In genomic region chr6:131103869-131104268, GRCh38 we compare ENCODE assay signal across 20 cellular contexts. TPM values are rescaled to one million over a fixed set of nuclear protein-coding genes. Genes with fewer than 3 reads are reported as not detected.
DNase-seq lines count a peak whose midpoint lies in the region; ATAC-seq and TF ChIP-seq lines count a peak whose summit lies in the region.
"Had no signal": no experiment of that assay in that cellular context is flagged by ENCODE, and none has a peak within 500 bp of the region (broad histone marks: within the 10 kb centered on the region; RNA-seq: fewer than 3 reads in every experiment).

No MANE protein-coding gene starts in this region.

- no peak overlapping the region for H3K4me3 Mint-ChIP-seq in osteocyte (ENCODE audit: unreplicated experiment)

- peak; percentile 75 for ATAC-seq in left colon
- ATAC-seq: GM12878 had no signal

- no peaks in the 10 kb centered on the region for H3K36me3 ChIP-seq in Peyer's patch
- H3K36me3 ChIP-seq: BE2C, SJSA1 had no signal

- TF ChIP-seq CTCF in Peyer's patch (IDR thresholded peaks at IDR 0.05) (no peak), osteocyte (IDR thresholded peaks at IDR 0.05) (no peak)

- DNase-seq in Ammon's horn (ENCODE audit: low spot score), result peak; percentile 20
- DNase-seq in Peyer's patch, result peak in 1 of 3 donors; percentile 58
- DNase-seq in left colon, result no peak
- no peak for DNase-seq in osteocyte (ENCODE audit: extremely low spot score, unreplicated experiment)
- no peak for DNase-seq in stimulated activated CD4-positive, alpha-beta T cell treated with anti-CD3 and anti-CD28 coated beads, Interleukin-2, amount 100 ng/mL, for 24 hours
- no peak for DNase-seq in AG20443 (ENCODE audit: low spot score)
- no peak for DNase-seq in NCI-H1436 (lab: John Stamatoyannopoulos, UW)
- DNase-seq: BE2C, COR-L47, DMS 273 treated with DMSO at 0.1 percent for 48 hours, DMS79 treated with DMSO at 0.1 percent for 48 hours, NCI-H1092 treated with DMSO at 0.1 percent for 48 hours, NCI-H146, NCI-H2029, NCI-H2227 treated with DMSO at 0.1 percent for 48 hours, NCI-H510A treated with DMSO at 0.1 percent for 48 hours, NCI-H748 treated with DMSO at 0.1 percent for 48 hours had no signal

- no peak overlapping the region for H3K4me3 ChIP-seq in Peyer's patch
- H3K4me3 ChIP-seq: GM12878, SJSA1 had no signal

- no peaks in the 10 kb centered on the region for H3K27me3 ChIP-seq in Peyer's patch
- H3K27me3 ChIP-seq: BE2C, SJSA1 had no signal

- H3K4me1 ChIP-seq in Peyer's patch, result peaks cover 0 to 22% (median 1%) of the 10 kb centered on the region in 4 donors
- H3K4me1 ChIP-seq: BE2C had no signal

- H3K4me1 Mint-ChIP-seq in osteocyte (ENCODE audit: unreplicated experiment), result peaks cover 38% of the 10 kb centered on the region

- intact Hi-C loops in left colon (cut with DNase I, micrococcal nuclease), result no loop called here

- no peak for TF ChIP-seq POLR2A in Peyer's patch (IDR thresholded peaks at IDR 0.05)

- H3K27me3 Mint-ChIP-seq in osteocyte (ENCODE audit: unreplicated experiment), result no peaks in the 10 kb centered on the region

- H3K27ac Mint-ChIP-seq in osteocyte (ENCODE audit: unreplicated experiment), result peak overlapping the region; percentile 12

- no peaks in the 10 kb centered on the region for H3K36me3 Mint-ChIP-seq in osteocyte (ENCODE audit: unreplicated experiment)

- no peaks in the 10 kb centered on the region for H3K9me3 ChIP-seq in Peyer's patch
- H3K9me3 ChIP-seq: BE2C, SJSA1 had no signal

- H3K9me3 Mint-ChIP-seq in osteocyte (ENCODE audit: unreplicated experiment), result no peaks in the 10 kb centered on the region

- peak overlapping the region in 3 of 4 donors; percentile 12 to 15 (median 14) for H3K27ac ChIP-seq in Peyer's patch
- H3K27ac ChIP-seq: KMS-11, SJSA1 had no signal

RNA-seq across cellular contexts. Expression of gene AKAP7, which starts 31.4 kb away (rescaled TPM):
- 10 to 100 TPM in 2 of 4 donors, 1 to 10 TPM in 2; 8.3 to 24.7 (median 13.3) TPM for total RNA-seq in Peyer's patch
- 10 to 100 TPM; 14.1 to 24.0 TPM for total RNA-seq in left colon
- 4.4 and 4.5 TPM in 2 replicates for total RNA-seq in osteocyte

RNA-seq across cellular contexts. Expression of gene EPB41L2, which starts 40.8 kb away (rescaled TPM):
- 100 to 1,000 TPM in 1 of 4 donors, 10 to 100 TPM in 3; 46.1 to 258 (median 88.3) TPM for total RNA-seq in Peyer's patch
- 100 to 1,000 TPM in 1 of 2 donors, 10 to 100 TPM in 1; 77.7 to 104 TPM for total RNA-seq in left colon
- total RNA-seq in osteocyte, result 65.3 and 67.5 TPM in 2 replicates
